Comparison of ENCODE assay signal across 8 cellular contexts in genomic region chr11:102287963-102288744, GRCh38. TPM values are rescaled to one million over a fixed set of nuclear protein-coding genes. Genes with fewer than 3 reads are reported as not detected.
DNase-seq lines count a peak whose midpoint lies in the region; ATAC-seq and TF ChIP-seq lines count a peak whose summit lies in the region.

No MANE protein-coding gene starts in this region.

- H3K27ac ChIP-seq in IMR-90 (ENCODE audit: insufficient read depth, low read length) (no peak overlapping the region), gastrocnemius medialis (no peak overlapping the region)

- H3K9me1 ChIP-seq in IMR-90 (ENCODE audit: insufficient read depth, low read length): no peaks in the 10 kb centered on the region

- no peaks in the 10 kb centered on the region for H4K20me1 ChIP-seq in IMR-90 (ENCODE audit: insufficient read depth, low read length)

- no peak overlapping the region for H2BK5ac ChIP-seq in IMR-90 (ENCODE audit: low read depth, low read length, poor library complexity, severe bottlenecking)

- dilution Hi-C loops in IMR-90 (cut with HindIII; ENCODE audit: low sequenced_read_pairs, unreplicated experiment): no loop called here

- intact Hi-C loops in IMR-90 (cut with micrococcal nuclease) (loop anchor here (1.0 to 10.0 kb wide), 7 partner anchors 53 to 423 kb away; partner anchors contain the start of gene BIRC2), gastrocnemius medialis (cut with DNase I; ENCODE audit: low total_unique reads) (loop anchor here (1.0 to 2.0 kb wide), 2 partner anchors 59 to 207 kb away; partner anchors contain the start of gene BIRC2)

- no peak overlapping the region for H3K23ac ChIP-seq in IMR-90 (ENCODE audit: low read depth, low read length)

- no peak overlapping the region for H3K18ac ChIP-seq in IMR-90 (ENCODE audit: low read depth, low read length)

- H2BK20ac ChIP-seq in IMR-90 (ENCODE audit: low read depth, low read length): no peak overlapping the region

- peak overlapping the region; percentile 31; the same call in 1 of the 2 replicates for H3K4me2 ChIP-seq in IMR-90 (ENCODE audit: low read depth, low read length)

- no peak overlapping the region for H4K5ac ChIP-seq in IMR-90 (ENCODE audit: low read depth, low read length)

- in situ Hi-C loops in IMR-90 (cut with MboI; ENCODE audit: low sequenced_read_pairs) (loop anchor here (5.0 to 25.0 kb wide), 2 partner anchors 99 to 209 kb away; no protein-coding TSS in a partner anchor), gastrocnemius medialis (cut with MboI; ENCODE audit: low sequenced_read_pairs in 4 of 4) (loop anchor here (5.0 to 25.0 kb wide), 4 partner anchors 57 to 207 kb away; partner anchors contain the start of gene BIRC2 (in 2 of the 4))

- H2BK120ac ChIP-seq in IMR-90 (ENCODE audit: low read depth, low read length): peak overlapping the region; percentile 18

- ATAC-seq in GM21737 (IDR thresholded peaks at IDR 0.05; ENCODE audit: unreplicated experiment) (peak; percentile 87), IMR-90 (ENCODE audit: low read depth) (peak; percentile 85), gastrocnemius medialis (peak; percentile 78 to 90)

- POLR2A ChIA-PET in IMR-90 (lab: Charles Lee; ENCODE audit: unreplicated experiment): no interaction called here

- no peak overlapping the region; the same call in 1 of the 2 replicates for H2AK5ac ChIP-seq in IMR-90 (ENCODE audit: low read depth, low read length)

- no peak for TF ChIP-seq POLR2A in IMR-90 (IDR thresholded peaks at IDR 0.05; ENCODE audit: low read depth, low read length)
- TF ChIP-seq POLR2A in gastrocnemius medialis (IDR thresholded peaks at IDR 0.05): no peak

- 65% methylated on average over 3 of the region's 14 CpGs; no CpG with 5 or more reads in 1 of the 2 experiments for WGBS in IMR-90 (ENCODE audit: extremely low coverage in 2 of 2, insufficient read length in 1 of 2), 2 experiments

- H3K4me1 ChIP-seq in IMR-90 (ENCODE audit: control insufficient read depth, insufficient read depth, low read length): peaks cover 5% of the 10 kb centered on the region
- no peaks in the 10 kb centered on the region for H3K4me1 ChIP-seq in NT2/D1 (ENCODE audit: insufficient read depth, insufficient read length)
- H3K4me1 ChIP-seq in gastrocnemius medialis: no peaks in the 10 kb centered on the region

- no peak overlapping the region; the same call in 2 of the 3 replicates for H2BK15ac ChIP-seq in IMR-90 (ENCODE audit: low read depth, low read length)

- H3K9me3 ChIP-seq in IMR-90 (ENCODE audit: control insufficient read depth, insufficient read depth, low read length) (no peaks in the 10 kb centered on the region), NT2/D1 (ENCODE audit: insufficient read depth, low read length) (no peaks in the 10 kb centered on the region), gastrocnemius medialis (no peaks in the 10 kb centered on the region)

- H4K91ac ChIP-seq in IMR-90 (ENCODE audit: insufficient read depth, low read depth, low read length): no peak overlapping the region

- H3K4ac ChIP-seq in IMR-90 (ENCODE audit: low read depth, low read length): peak overlapping the region; percentile 51; the same call in 1 of the 2 replicates

- no peak overlapping the region for H2AK9ac ChIP-seq in IMR-90 (replicated peaks; ENCODE audit: low read depth, low read length, poor library complexity)

- peak; percentile 40 for DNase-seq in stimulated activated CD4-positive, alpha-beta T cell treated with anti-CD3 and anti-CD28 coated beads, Interleukin-15, amount 100 ng/mL, for 24 hours
- DNase-seq in stimulated activated CD4-positive, alpha-beta T cell treated with anti-CD3 and anti-CD28 coated beads, Interleukin-4, amount 100 ng/mL, for 1 hour: no peak
- peak; percentile 82 for DNase-seq in IMR-90
- peak; percentile 36 for DNase-seq in NT2/D1 (ENCODE audit: low read depth, low spot score)
- peak; percentile 67 for DNase-seq in amniotic stem cell (lab: John Stamatoyannopoulos, UW)
- peak; percentile 16 to 79 for DNase-seq in hippocampal formation (lab: John Stamatoyannopoulos, UW)
- no peak for DNase-seq in gastrocnemius medialis

- H3K4me3 ChIP-seq in IMR-90 (ENCODE audit: insufficient read depth, low read depth, low read length): no peak overlapping the region
- H3K4me3 ChIP-seq in NT2/D1 (ENCODE audit: insufficient read length, low read depth): no peak overlapping the region
- no peak overlapping the region for H3K4me3 ChIP-seq in gastrocnemius medialis

- CTCF ChIA-PET in IMR-90 (lab: Yijun Ruan, JAX): interaction anchor here (0.9 to 3.3 kb wide), 6 partner anchors 8 to 378 kb away, joined by 3 to 14 read pairs (median 4); no protein-coding TSS in a partner anchor

- H3K9ac ChIP-seq in IMR-90 (ENCODE audit: low read depth, low read length) (no peak overlapping the region), NT2/D1 (ENCODE audit: insufficient read length, low read depth) (no peak overlapping the region)

- 0 out of 2 replicates have a peak overlapping the region, but pooled peaks have one; percentile 12 for H3K14ac ChIP-seq in IMR-90 (replicated peaks; ENCODE audit: low read depth, low read length)

- H3K36me3 ChIP-seq in IMR-90 (ENCODE audit: control insufficient read depth, insufficient read depth, low read length) (no peaks in the 10 kb centered on the region), NT2/D1 (ENCODE audit: insufficient read depth, insufficient read length, low read length) (no peaks in the 10 kb centered on the region), gastrocnemius medialis (no peaks in the 10 kb centered on the region)

- peak; percentile 79 for TF ChIP-seq RAD21 in IMR-90 (IDR thresholded peaks at IDR 0.05; ENCODE audit: low read length)

- BruUV-seq in IMR-90 (replicated peaks; lab: Mats Ljungman, UMichigan): no TSS peak

- H4K8ac ChIP-seq in IMR-90 (ENCODE audit: low read depth in 2 of 2, low read length in 2 of 2): peak overlapping the region in 1 of 2 experiments; percentile 57; a peak in 1 of 4 replicates

- peak overlapping the region; percentile 84 for H2AFZ ChIP-seq in IMR-90 (replicated peaks; ENCODE audit: low read length, poor library complexity)

- H3K27me3 ChIP-seq in IMR-90 (ENCODE audit: control insufficient read depth, insufficient read depth, low read length) (no peaks in the 10 kb centered on the region), NT2/D1 (ENCODE audit: insufficient read depth, insufficient read length) (no peaks in the 10 kb centered on the region), gastrocnemius medialis (no peaks in the 10 kb centered on the region)

- no peaks in the 10 kb centered on the region for H3K79me1 ChIP-seq in IMR-90 (ENCODE audit: low read depth in 1 of 2, low read length in 2 of 2)

- no peak overlapping the region for H3K56ac ChIP-seq in IMR-90 (ENCODE audit: extremely low read depth, insufficient read depth, low read length)

- TF ChIP-seq CTCF in IMR-90 (conservative IDR thresholded peaks at IDR 0.05; ENCODE audit: low read depth, low read length) (peak; percentile 81), gastrocnemius medialis (IDR thresholded peaks at IDR 0.05 in 4 of 5, conservative IDR thresholded peaks at IDR 0.05 in 1 of 5) (peak; percentile 62 to 78 (median 68))

TF ChIP-seq in IMR-90, 13 proteins besides CTCF, POLR2A, EP300 and RAD21:
- no peak for TF ChIP-seq MAFK (IDR thresholded peaks at IDR 0.05; ENCODE audit: low read depth, low read length)
- TF ChIP-seq SMC3 (IDR thresholded peaks at IDR 0.05; ENCODE audit: low read depth, low read length): peak; percentile 78
- peak; percentile 37; the same call in 1 of the 2 replicates for TF ChIP-seq CEBPB (IDR thresholded peaks at IDR 0.05; ENCODE audit: low read depth, low read length)
- no peak for TF ChIP-seq NFE2L2 (IDR thresholded peaks at IDR 0.05; ENCODE audit: low read depth, low read length)
- TF ChIP-seq BHLHE40 (IDR thresholded peaks at IDR 0.05; ENCODE audit: low read depth, low read length): no peak

RNA-seq across cellular contexts. Expression of gene BIRC3, which starts 29.1 kb away (rescaled TPM):
- total RNA-seq in IMR-90 (2012; rRNA removed) (5.0 and 6.4 TPM in 2 replicates), gastrocnemius medialis (1 to 10 TPM; 1.7 to 2.5 (median 2.0) TPM)
- 1.3 and 2.2 TPM in 2 replicates for polyA plus RNA-seq in IMR-90 (2012; rRNA removed)
- 0.25 and 0.29 TPM in 2 replicates for polyA plus RNA-seq in IMR-90 (2012; cell fraction: cytosol; rRNA removed)
- polyA plus RNA-seq in IMR-90 (2012; cell fraction: nucleus; rRNA removed; ENCODE audit: low replicate concordance): 0.07 and 0.97 TPM in 2 replicates

RNA-seq across cellular contexts. Expression of gene BIRC2, which starts 58.9 kb away (rescaled TPM):
- total RNA-seq in IMR-90 (2012; rRNA removed) (112 and 204 TPM in 2 replicates), gastrocnemius medialis (10 to 100 TPM; 30.7 to 60.3 (median 46.6) TPM)
- 40.4 and 48.0 TPM in 2 replicates for polyA plus RNA-seq in IMR-90 (2012; rRNA removed)
- 9.2 and 19.6 TPM in 2 replicates for polyA plus RNA-seq in IMR-90 (2012; cell fraction: cytosol; rRNA removed)
- polyA plus RNA-seq in IMR-90 (2012; cell fraction: nucleus; rRNA removed; ENCODE audit: low replicate concordance): 8.4 and 78.2 TPM in 2 replicates

Comparison
In these comparisons a context has a peak if more than half of its experiments do, and no peak if none do; other contexts are left out.
1. DNase-seq: peak in stimulated activated CD4-positive, alpha-beta T cell treated with anti-CD3 and anti-CD28 coated beads, Interleukin-15, amount 100 ng/mL, for 24 hours (single experiment), IMR-90 (single experiment), NT2/D1 (single experiment), amniotic stem cell (single experiment) and hippocampal formation (2 of 2); none in stimulated activated CD4-positive, alpha-beta T cell treated with anti-CD3 and anti-CD28 coated beads, Interleukin-4, amount 100 ng/mL, for 1 hour (single experiment) and gastrocnemius medialis (0 of 2).
2. Peak in every context shown above with its lines, with median percentiles within 50 percentile points of each other: ATAC-seq.